Comparison of ENCODE assay signal across 1 cellular context in the genomic region with DNA sequence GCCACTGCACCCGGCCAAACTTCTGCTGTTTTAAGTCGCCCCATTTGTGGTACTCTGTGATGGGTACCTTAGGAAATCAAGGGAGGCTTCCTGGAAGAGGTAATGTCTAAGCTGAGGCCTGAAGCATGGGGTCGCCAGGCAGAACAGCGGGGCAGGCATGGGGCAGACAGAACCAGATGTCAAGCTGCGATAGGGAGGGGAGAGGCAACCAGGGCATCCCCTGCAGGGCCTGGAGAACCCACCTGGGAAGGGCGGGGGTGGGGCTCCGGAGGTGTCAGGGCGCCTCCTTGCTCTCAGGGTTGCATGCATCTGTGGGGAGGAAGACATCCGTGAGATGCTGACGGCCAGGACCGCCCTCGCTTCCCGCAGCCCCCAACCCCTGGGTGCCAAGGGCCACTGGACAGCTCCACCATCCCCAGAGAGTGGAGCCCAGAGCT.
TF ChIP-seq lines count a peak whose summit lies in the region.

No MANE protein-coding gene starts in this region.

TF ChIP-seq in H1, 55 proteins besides CTCF, POLR2A, EP300 and RAD21:
- no peak for TF ChIP-seq SAP30 (IDR thresholded peaks at IDR 0.05; ENCODE audit: insufficient read depth, insufficient replicate concordance, low read length)
- no peak for TF ChIP-seq CTBP2 (IDR thresholded peaks at IDR 0.05; ENCODE audit: borderline replicate concordance, insufficient read depth, insufficient read length, low read length)
- no peak for TF ChIP-seq TAF7 (optimal IDR thresholded peaks at IDR 0.05; ENCODE audit: borderline replicate concordance, low read depth, low read length)
- no peak for TF ChIP-seq EGR1 (IDR thresholded peaks at IDR 0.05; ENCODE audit: borderline replicate concordance, low read depth, low read length)
